ENCODE assay signal across 8 cellular contexts in the genomic region with DNA sequence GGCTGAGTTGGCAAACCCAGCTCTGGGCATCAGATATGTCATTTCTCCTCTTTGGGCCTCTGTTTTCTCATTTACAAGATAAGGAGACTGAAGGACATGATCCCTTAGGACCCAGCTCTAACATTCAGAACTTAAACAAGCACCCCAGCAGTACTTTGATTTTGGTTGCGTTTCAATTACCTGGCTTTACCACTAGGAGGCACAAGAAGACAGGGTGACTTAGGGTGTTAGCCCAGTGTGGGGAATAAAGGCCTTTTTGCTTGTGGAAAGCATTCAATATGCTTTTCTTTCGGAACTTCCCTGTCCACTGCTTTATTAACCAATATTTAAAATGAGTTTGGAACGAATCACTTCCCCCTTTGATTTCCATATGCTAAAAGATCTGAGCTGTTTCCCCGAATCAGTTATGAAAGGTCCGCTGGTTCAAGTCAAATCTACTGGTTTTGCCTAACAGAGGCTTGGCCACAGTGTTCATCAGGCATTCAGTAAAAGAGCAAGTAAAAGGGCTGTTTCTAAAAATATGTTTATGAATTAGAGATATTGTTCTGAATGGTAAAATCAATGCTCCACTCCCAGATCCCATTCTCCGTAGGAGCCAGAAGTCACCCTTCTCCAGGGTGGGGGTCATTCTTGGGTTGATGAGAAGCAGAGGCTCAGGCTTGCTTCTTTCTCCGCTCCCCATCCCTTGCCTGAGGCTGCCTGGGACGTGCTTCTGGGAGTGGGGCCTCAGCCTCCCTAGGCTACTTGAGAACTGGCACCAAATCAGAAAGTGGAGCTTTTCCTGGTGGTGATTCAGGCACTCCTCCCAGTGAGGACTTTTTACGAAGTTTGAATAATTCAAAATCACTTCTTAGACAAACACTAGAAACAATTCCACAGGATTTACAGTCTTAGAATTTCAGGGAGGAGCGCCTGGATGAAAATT.
A peak's percentile ranks its signal among the peaks of the same experiment; 100 is the strongest.
DNase-seq lines count a peak whose midpoint lies in the region; ATAC-seq, FAIRE-seq and TF ChIP-seq lines count a peak whose summit lies in the region.

No MANE protein-coding gene starts in this region.

- ATAC-seq in pancreas = peak; percentile 82 to 98 (median 96)

- intact Hi-C loops in pancreas (cut with DNase I) = loop anchor here in 1 of 3 donors (10.0 kb wide), 1 partner anchor 108 kb away; a partner anchor contains a TSS

- peak; percentile 85 for FAIRE-seq in A204.1 (lab: Jason Lieb, UNC)
- FAIRE-seq in HTR-8/SVneo (lab: Jason Lieb, UNC) = no peak
- FAIRE-seq in pancreas (lab: Jason Lieb, UNC) = peak; percentile 63

- H3K27me3 ChIP-seq in cardiac muscle cell (no peaks in the 10 kb centered on the region), pancreas (no peaks in the 10 kb centered on the region)

- peaks cover 12% of the 10 kb centered on the region for H3K4me1 ChIP-seq in cardiac muscle cell (ENCODE audit: low read depth)
- H3K4me1 ChIP-seq in pancreas = no peaks in the 10 kb centered on the region

- WGBS in adipose tissue, 3 donors = 34 to 45% (median 38%) methylated on average over 10 of the region's 10 CpGs
- 45 to 47% methylated on average over 10 of the region's 10 CpGs for WGBS in pancreas, 2 donors

- H3K4me3 ChIP-seq in cardiac muscle cell (no peak overlapping the region), pancreas (no peak overlapping the region)

- DNase-seq in GM04504 (ENCODE audit: low read depth) (peak; percentile 82), HTR-8/SVneo (ENCODE audit: insufficient read length, low spot score) (peak; percentile 72), OCI-M2 (lab: John Stamatoyannopoulos, UW; ENCODE audit: unreplicated experiment) (peak; percentile 42), cardiac muscle cell (ENCODE audit: low read depth in 1 of 2, low spot score in 1 of 2) (peak; percentile 81 to 91), pancreas (peak in 3 of 6 donors; percentile 40 to 62 (median 48)), NK-92 (lab: John Stamatoyannopoulos, UW; ENCODE audit: unreplicated experiment) (no peak)

- H3K9me3 ChIP-seq in cardiac muscle cell (ENCODE audit: low read depth) (no peaks in the 10 kb centered on the region), pancreas (no peaks in the 10 kb centered on the region)

- H3K27ac ChIP-seq in adipose tissue (ENCODE audit: low read depth, low read length) (peak overlapping the region; percentile 35), cardiac muscle cell (peak overlapping the region; percentile 71), pancreas (peak overlapping the region in 2 of 4 donors; percentile 9 to 25)

- H3K36me3 ChIP-seq in cardiac muscle cell (no peaks in the 10 kb centered on the region), pancreas (peaks cover 0 to 13% (median 0%) of the 10 kb centered on the region in 3 donors)

- TF ChIP-seq CTCF in cardiac muscle cell (IDR thresholded peaks at IDR 0.05; ENCODE audit: low read depth, low read length) (peak; percentile 94), pancreas (IDR thresholded peaks at IDR 0.05) (peak; percentile 75 to 95 (median 85))
